In genomic region chr5:82882316-82882715, GRCh38 we compare ENCODE assay signal across 27 cellular contexts.
"Had no signal": no experiment of that assay in that cellular context is flagged by ENCODE, and none has a peak within 500 bp of the region (broad histone marks: within the 10 kb centered on the region; RNA-seq: fewer than 3 reads in every experiment).

No MANE protein-coding gene starts in this region.

- H3K4me1 ChIP-seq: ascending aorta, body of pancreas had no signal

- H3K4me3 Mint-ChIP-seq: activated CD4-positive, alpha-beta memory T cell treated with anti-CD3 and anti-CD28 coated beads for 36 hours; activated CD4-positive, alpha-beta T cell treated with anti-CD3 and anti-CD28 coated beads, Interleukin-2, amount 10 ng/mL, durations not matched to agents 7 days and 5 days; central memory CD8-positive, alpha-beta T cell; T-cell had no signal

- H3K36me3 ChIP-seq: ascending aorta had no signal

- FAIRE-seq: TTC549 had no signal

- H3K27ac Mint-ChIP-seq: activated CD4-positive, alpha-beta memory T cell treated with anti-CD3 and anti-CD28 coated beads for 36 hours; activated CD4-positive, alpha-beta T cell treated with anti-CD3 and anti-CD28 coated beads, Interleukin-2, amount 10 ng/mL, durations not matched to agents 7 days and 5 days; activated T-helper 1 cell treated with anti-CD3 and anti-CD28 coated beads, Interleukin-12 subunit alpha, Interleukin-12 subunit beta, Interleukin-2, Interleukin-4 antibody, amounts not matched to agents 30 ng/mL and 10 ng/mL and 1 ng/mL, durations not matched to agents 14 hours and 24 hours and 36 hours; T-cell had no signal

- DNase-seq: activated CD4-positive, alpha-beta memory T cell treated with anti-CD3 and anti-CD28 coated beads for 36 hours; activated CD4-positive, alpha-beta T cell treated with anti-CD3 and anti-CD28 coated beads, Interleukin-2, amount 10 ng/mL, durations not matched to agents 7 days and 5 days; activated CD4-positive, CD25-positive, alpha-beta regulatory T cell; activated CD8-positive, alpha-beta memory T cell treated with anti-CD3 and anti-CD28 coated beads, Interleukin-2, amount 50 U/mL, for 4 hours; activated effector memory CD4-positive, alpha-beta T cell treated with anti-CD3 and anti-CD28 coated beads, Interleukin-2, amount 50 U/mL, for 16 hours; activated naive CD4-positive, alpha-beta T cell treated with Interleukin-2 at 50 U/mL for 16 hours; amniotic stem cell; body of pancreas; Kasumi-1; NCI-H1048; NCI-H2029; NCI-H2107; NCI-H2171 treated with DMSO at 0.1 percent for 48 hours; NCI-H226; NCI-H526; NCI-H774; RPMI8226; T-cell; T-helper 2 cell; T1000 had no signal

- H3K27me3 ChIP-seq: ascending aorta, body of pancreas had no signal

- H3K4me3 ChIP-seq: ascending aorta, body of pancreas, SK-N-MC had no signal

- H3K36me3 Mint-ChIP-seq: T-cell had no signal

- H3K27me3 Mint-ChIP-seq: activated CD4-positive, alpha-beta T cell treated with anti-CD3 and anti-CD28 coated beads, Interleukin-2, amount 10 ng/mL, durations not matched to agents 7 days and 5 days had no signal

- ATAC-seq: body of pancreas, Right ventricle myocardium inferior, T-cell had no signal

- H3K27ac ChIP-seq: ascending aorta, body of pancreas, SK-N-MC, VCaP had no signal

- H3K4me1 Mint-ChIP-seq: central memory CD8-positive, alpha-beta T cell; T-cell had no signal
